In the genomic region with DNA sequence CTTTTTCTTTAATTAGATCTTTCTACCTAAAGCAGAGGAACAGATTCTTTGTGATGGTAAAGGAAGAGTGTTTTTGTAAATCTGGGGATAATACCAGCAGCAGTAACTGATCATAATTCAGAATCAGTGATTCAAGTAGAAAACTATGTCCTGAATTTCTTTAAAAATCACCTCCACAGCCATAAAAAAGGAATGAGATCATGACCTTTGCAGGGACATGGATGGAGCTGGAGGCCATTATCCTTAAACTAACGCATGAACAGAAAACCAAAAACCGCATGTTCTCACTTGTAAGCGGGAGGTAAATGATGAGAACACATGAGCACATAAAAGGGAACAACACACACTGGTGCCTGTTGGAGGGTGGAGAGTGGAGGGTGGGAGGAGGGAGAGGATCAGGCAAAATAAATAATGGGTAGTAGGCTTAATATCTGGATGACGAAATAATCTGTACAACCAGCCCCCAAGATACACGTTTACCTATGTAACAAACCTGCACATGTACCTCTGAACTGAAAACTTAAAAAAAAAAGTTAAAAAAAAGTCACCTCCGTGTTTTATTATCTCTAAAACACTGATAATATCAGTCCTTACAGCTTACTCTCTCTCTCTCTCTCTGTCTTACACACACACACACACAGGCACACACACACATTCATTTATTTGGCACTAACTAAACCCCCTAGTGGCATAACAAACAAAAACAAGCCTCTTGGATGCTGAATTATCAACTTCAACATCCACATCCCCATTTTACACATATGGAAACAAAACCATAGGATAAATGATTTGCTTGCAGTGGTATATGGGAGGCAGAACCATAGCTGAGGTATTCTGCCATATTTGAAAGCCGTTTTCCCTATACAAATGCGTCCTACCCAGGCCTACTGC, we compare ENCODE assay signal across 18 cellular contexts. TPM values are rescaled to one million over a fixed set of nuclear protein-coding genes. Genes with fewer than 3 reads are reported as not detected.
DNase-seq lines count a peak whose midpoint lies in the region; ATAC-seq, FAIRE-seq and TF ChIP-seq lines count a peak whose summit lies in the region.
"Had no signal": no experiment of that assay in that cellular context is flagged by ENCODE, and none has a peak within 500 bp of the region (broad histone marks: within the 10 kb centered on the region; RNA-seq: fewer than 3 reads in every experiment).

No MANE protein-coding gene starts in this region.

- CTCF ChIA-PET in A673 (lab: Charles Lee) (interaction anchor here (0.6 to 0.7 kb wide), 2 partner anchors 28 to 346 kb away, joined by 3 read pairs; no protein-coding TSS in a partner anchor), GM10248 (lab: Yijun Ruan, JAX) (interaction anchor here (1.5 to 3.0 kb wide), 3 partner anchors 9 to 28 kb away, joined by 5 to 9 read pairs (median 6); no protein-coding TSS in a partner anchor)

- no peaks in the 10 kb centered on the region for H3K36me3 ChIP-seq in A673 (ENCODE audit: insufficient read depth, low read length, poor library complexity, severe bottlenecking)
- H3K36me3 ChIP-seq: BLaER1 had no signal

- BruUV-seq in A673 (replicated peaks; lab: Mats Ljungman, UMichigan), result no TSS peak

- DNase-seq in A673 (ENCODE audit: low spot score) (peak; percentile 35), GM10248 (ENCODE audit: extremely low spot score) (no peak), NAMALWA (ENCODE audit: low spot score) (peak; percentile 9), caudate nucleus (lab: John Stamatoyannopoulos, UW) (no peak), frontal cortex (ENCODE audit: low spot score in 2 of 2) (no peak), NCI-H1436 treated with DMSO at 0.1 percent for 48 hours (lab: John Stamatoyannopoulos, UW) (no peak), anterior cingulate cortex (lab: John Stamatoyannopoulos, UW) (no peak)
- DNase-seq: activated naive CD8-positive, alpha-beta T cell treated with anti-CD3 and anti-CD28 coated beads, Interleukin-2, amount 10 ng/mL, durations not matched to agents 7 days and 5 days; Kasumi-1; SIG-M5; stimulated activated CD4-positive, alpha-beta T cell treated with anti-CD3 and anti-CD28 coated beads, Interleukin-4, amount 100 ng/mL, for 1 hour had no signal

- H3K4me3 ChIP-seq in A673 (ENCODE audit: low read depth, low read length, poor library complexity, severe bottlenecking), result no peak overlapping the region
- H3K4me3 ChIP-seq: BLaER1, mucosa of descending colon had no signal

- intact Hi-C loops in A673 (cut with micrococcal nuclease; ENCODE audit: unreplicated experiment), result loop anchor here (1.0 kb wide), 1 partner anchor 15 kb away; no protein-coding TSS in a partner anchor

- no peak for FAIRE-seq in frontal cortex (lab: Jason Lieb, UNC)
- FAIRE-seq: G401.6, keratinocyte had no signal

- H3K27me3 ChIP-seq in A673 (replicated peaks; ENCODE audit: insufficient read depth, low read depth, low read length, poor library complexity), result no peaks in the 10 kb centered on the region
- H3K27me3 ChIP-seq: BLaER1 had no signal

- POLR2A ChIA-PET in A673 (lab: Charles Lee; ENCODE audit: low non-redundant PET) (no interaction called here), GM10248 (lab: Yijun Ruan, JAX) (interaction anchor here (0.7 kb wide), 1 partner anchor 26 kb away, joined by 3 read pairs; no protein-coding TSS in a partner anchor)

- no peaks in the 10 kb centered on the region for H3K9me3 ChIP-seq in A673 (ENCODE audit: low read depth, low read length, poor library complexity, severe bottlenecking)
- H3K9me3 ChIP-seq: BLaER1, mucosa of descending colon had no signal

- no peak for ATAC-seq in HG03439 (IDR thresholded peaks at IDR 0.05; ENCODE audit: unreplicated experiment)

- peaks cover 50% of the 10 kb centered on the region for H3K4me1 ChIP-seq in A673 (ENCODE audit: insufficient read depth, low read length, poor library complexity, severe bottlenecking)

- peak overlapping the region; percentile 75 for H3K27ac ChIP-seq in A673 (ENCODE audit: low read depth, low read length, poor library complexity, severe bottlenecking)
- H3K27ac ChIP-seq in caudate nucleus (ENCODE audit: low read depth, low read length), result peak overlapping the region; percentile 39
- H3K27ac ChIP-seq: BLaER1 had no signal

- TF ChIP-seq CTCF in A673 (conservative IDR thresholded peaks at IDR 0.05; ENCODE audit: low read depth, low read length), result peak; percentile 33; the same call in 1 of the 2 replicates
- peak; percentile 8 for TF ChIP-seq CTCF in GM10248 (IDR thresholded peaks at IDR 0.05; ENCODE audit: control extremely low read depth, extremely low read depth, low read depth, missing control alignments)

RNA-seq across cellular contexts. Expression of a gene that starts 1.4 kb away (rescaled TPM):
- total RNA-seq in A673 (2021) (not detected in 2 replicates), frontal cortex (not detected)
- total RNA-seq: activated naive CD8-positive, alpha-beta T cell treated with anti-CD3 and anti-CD28 coated beads, Interleukin-2, amount 10 ng/mL, durations not matched to agents 7 days and 5 days; pulmonary artery endothelial cell; WTC11 had no signal

RNA-seq across cellular contexts. Expression of a gene that starts 10.0 kb away (rescaled TPM):
- total RNA-seq in A673 (2021) (not detected in 2 replicates), frontal cortex (not detected)
- total RNA-seq: activated naive CD8-positive, alpha-beta T cell treated with anti-CD3 and anti-CD28 coated beads, Interleukin-2, amount 10 ng/mL, durations not matched to agents 7 days and 5 days; mucosa of descending colon; pulmonary artery endothelial cell; WTC11 had no signal

RNA-seq across cellular contexts. Expression of a gene that starts 52.7 kb away (rescaled TPM):
- total RNA-seq in A673 (2021), result 113 and 116 TPM in 2 replicates
- 110 TPM for total RNA-seq in frontal cortex

Comparison
In these comparisons a context has a peak if more than half of its experiments do, and no peak if none do; other contexts are left out.
1. DNase-seq: peak in A673 (single experiment) and NAMALWA (single experiment); none in GM10248 (single experiment), caudate nucleus (0 of 61), frontal cortex (0 of 2), NCI-H1436 treated with DMSO at 0.1 percent for 48 hours (single experiment) and anterior cingulate cortex (0 of 58).